1 cellular context compared by ENCODE assay signal in the genomic region with DNA sequence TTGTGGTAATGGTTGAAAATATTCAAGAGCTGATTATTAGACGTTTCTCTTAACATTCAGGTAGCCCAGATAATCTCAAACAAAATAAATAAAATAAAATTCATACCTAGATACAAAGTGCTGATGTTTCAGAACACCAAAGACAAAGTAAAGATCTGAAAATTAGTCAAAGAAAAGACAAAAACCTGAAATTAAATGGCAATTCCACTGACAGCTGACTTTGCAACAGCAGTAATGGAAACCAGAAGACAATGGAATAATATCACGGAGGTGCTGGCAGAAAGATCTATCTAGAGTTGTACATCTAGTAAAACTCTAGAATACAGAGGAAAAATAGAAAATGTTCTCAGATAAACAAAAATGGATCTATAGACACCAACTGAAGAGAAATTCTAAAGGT.
TF ChIP-seq lines count a peak whose summit lies in the region.

No MANE protein-coding gene starts in this region.

TF ChIP-seq in K562, 482 proteins besides CTCF, POLR2A, EP300 and RAD21 (continued from another document):
- TF ChIP-seq ZNF445 (CRISPR knock-in tag; IDR thresholded peaks at IDR 0.05; ENCODE audit: low read depth) (peak; percentile 35; the same call in 1 of the 2 replicates), JUN (IDR thresholded peaks at IDR 0.05; ENCODE audit: borderline replicate concordance, low read depth, low read length) (peak; percentile 52; the same call in 1 of the 2 replicates), JUN (CRISPR knock-in tag; IDR thresholded peaks at IDR 0.05; ENCODE audit: borderline replicate concordance) (no peak), TEAD4 (IDR thresholded peaks at IDR 0.05; ENCODE audit: low read length) (0 out of 2 replicates have a peak, but pooled peaks have one; percentile 40), TEAD4 (CRISPR knock-in tag; IDR thresholded peaks at IDR 0.05; ENCODE audit: borderline replicate concordance) (no peak), CBX1 (IDR thresholded peaks at IDR 0.05; ENCODE audit: low read depth) (peak; percentile 97), TRIM28 (IDR thresholded peaks at IDR 0.05) (peak; percentile 100), NBN (IDR thresholded peaks at IDR 0.05; ENCODE audit: low read depth) (peak; percentile 46; the same call in 1 of the 2 replicates), ZNF316 (IDR thresholded peaks at IDR 0.05) (peak; percentile 69), EHMT2 (IDR thresholded peaks at IDR 0.05) (peak; percentile 64; the same call in 1 of the 2 replicates), CREM (IDR thresholded peaks at IDR 0.05; ENCODE audit: low read depth) (0 out of 2 replicates have a peak, but pooled peaks have one; percentile 10), FOSL1 (tag; conservative IDR thresholded peaks at IDR 0.05) (no peak), XRCC3 (IDR thresholded peaks at IDR 0.05) (peak; percentile 93), ARNT (IDR thresholded peaks at IDR 0.05) (peak in 1 of 2 experiments; percentile 69; a peak in 2 of 4 replicates), RBM25 (IDR thresholded peaks at IDR 0.05; ENCODE audit: low read depth, low read length, severe bottlenecking) (peak; percentile 81), EP400 (IDR thresholded peaks at IDR 0.05) (peak; percentile 30; the same call in 1 of the 2 replicates), NCOA6 (IDR thresholded peaks at IDR 0.05) (no peak), CBX5 (IDR thresholded peaks at IDR 0.05; ENCODE audit: borderline replicate concordance, low read depth) (peak; percentile 100), SNIP1 (IDR thresholded peaks at IDR 0.05; ENCODE audit: low read depth) (0 out of 2 replicates have a peak, but pooled peaks have one; percentile 29), SMARCA5 (IDR thresholded peaks at IDR 0.05) (peak; percentile 82), ZNF551 (CRISPR knock-in tag; IDR thresholded peaks at IDR 0.05) (no peak), HDAC1 (IDR thresholded peaks at IDR 0.05) (no peak), TRIM24 (IDR thresholded peaks at IDR 0.05) (peak; percentile 72 to 92), NCOR1 (IDR thresholded peaks at IDR 0.05) (peak; percentile 18; the same call in 1 of the 2 replicates), HLTF (IDR thresholded peaks at IDR 0.05) (0 out of 2 replicates have a peak, but pooled peaks have one; percentile 39), CBX3 (IDR thresholded peaks at IDR 0.05; ENCODE audit: borderline replicate concordance in 1 of 2, low read length in 2 of 2) (peak in 1 of 2 experiments; percentile 100; a peak in 2 of 3 replicates)
- TF ChIP-seq, protein P1, sequence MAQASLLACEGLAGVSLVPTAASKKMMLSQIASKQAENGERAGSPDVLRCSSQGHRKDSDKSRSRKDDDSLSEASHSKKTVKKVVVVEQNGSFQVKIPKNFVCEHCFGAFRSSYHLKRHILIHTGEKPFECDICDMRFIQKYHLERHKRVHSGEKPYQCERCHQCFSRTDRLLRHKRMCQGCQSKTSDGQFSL (CRISPR knock-in tag; IDR thresholded peaks at IDR 0.05) = no peak
- TF ChIP-seq, protein P1 (tag; IDR thresholded peaks at IDR 0.05) = no peak
- TF ChIP-seq, protein P2, sequence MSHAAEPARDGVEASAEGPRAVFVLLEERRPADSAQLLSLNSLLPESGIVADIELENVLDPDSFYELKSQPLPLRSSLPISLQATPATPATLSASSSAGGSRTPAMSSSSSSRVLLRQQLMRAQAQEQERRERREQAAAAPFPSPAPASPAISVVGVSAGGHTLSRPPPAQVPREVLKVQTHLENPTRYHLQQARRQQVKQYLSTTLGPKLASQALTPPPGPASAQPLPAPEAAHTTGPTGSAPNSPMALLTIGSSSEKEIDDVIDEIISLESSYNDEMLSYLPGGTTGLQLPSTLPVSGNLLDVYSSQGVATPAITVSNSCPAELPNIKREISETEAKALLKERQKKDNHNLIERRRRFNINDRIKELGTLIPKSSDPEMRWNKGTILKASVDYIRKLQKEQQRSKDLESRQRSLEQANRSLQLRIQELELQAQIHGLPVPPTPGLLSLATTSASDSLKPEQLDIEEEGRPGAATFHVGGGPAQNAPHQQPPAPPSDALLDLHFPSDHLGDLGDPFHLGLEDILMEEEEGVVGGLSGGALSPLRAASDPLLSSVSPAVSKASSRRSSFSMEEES (CRISPR knock-in tag; IDR thresholded peaks at IDR 0.05) = no peak
- TF ChIP-seq, protein P3, sequence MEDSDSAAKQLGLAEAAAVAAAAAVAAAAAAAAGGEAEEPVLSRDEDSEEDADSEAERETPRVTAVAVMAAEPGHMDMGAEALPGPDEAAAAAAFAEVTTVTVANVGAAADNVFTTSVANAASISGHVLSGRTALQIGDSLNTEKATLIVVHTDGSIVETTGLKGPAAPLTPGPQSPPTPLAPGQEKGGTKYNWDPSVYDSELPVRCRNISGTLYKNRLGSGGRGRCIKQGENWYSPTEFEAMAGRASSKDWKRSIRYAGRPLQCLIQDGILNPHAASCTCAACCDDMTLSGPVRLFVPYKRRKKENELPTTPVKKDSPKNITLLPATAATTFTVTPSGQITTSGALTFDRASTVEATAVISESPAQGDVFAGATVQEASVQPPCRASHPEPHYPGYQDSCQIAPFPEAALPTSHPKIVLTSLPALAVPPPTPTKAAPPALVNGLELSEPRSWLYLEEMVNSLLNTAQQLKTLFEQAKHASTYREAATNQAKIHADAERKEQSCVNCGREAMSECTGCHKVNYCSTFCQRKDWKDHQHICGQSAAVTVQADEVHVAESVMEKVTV (CRISPR knock-in tag; IDR thresholded peaks at IDR 0.05) = no peak
- TF ChIP-seq, protein P4, sequence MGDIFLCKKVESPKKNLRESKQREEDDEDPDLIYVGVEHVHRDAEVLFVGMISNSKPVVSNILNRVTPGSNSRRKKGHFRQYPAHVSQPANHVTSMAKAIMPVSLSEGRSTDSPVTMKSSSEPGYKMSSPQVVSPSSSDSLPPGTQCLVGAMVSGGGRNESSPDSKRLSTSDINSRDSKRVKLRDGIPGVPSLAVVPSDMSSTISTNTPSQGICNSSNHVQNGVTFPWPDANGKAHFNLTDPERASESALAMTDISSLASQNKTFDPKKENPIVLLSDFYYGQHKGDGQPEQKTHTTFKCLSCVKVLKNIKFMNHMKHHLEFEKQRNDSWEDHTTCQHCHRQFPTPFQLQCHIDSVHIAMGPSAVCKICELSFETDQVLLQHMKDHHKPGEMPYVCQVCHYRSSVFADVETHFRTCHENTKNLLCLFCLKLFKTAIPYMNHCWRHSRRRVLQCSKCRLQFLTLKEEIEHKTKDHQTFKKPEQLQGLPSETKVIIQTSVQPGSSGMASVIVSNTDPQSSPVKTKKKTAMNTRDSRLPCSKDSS (IDR thresholded peaks at IDR 0.05; ENCODE audit: low read depth, partially characterized antibody) = peak; percentile 97
- TF ChIP-seq, protein P5, sequence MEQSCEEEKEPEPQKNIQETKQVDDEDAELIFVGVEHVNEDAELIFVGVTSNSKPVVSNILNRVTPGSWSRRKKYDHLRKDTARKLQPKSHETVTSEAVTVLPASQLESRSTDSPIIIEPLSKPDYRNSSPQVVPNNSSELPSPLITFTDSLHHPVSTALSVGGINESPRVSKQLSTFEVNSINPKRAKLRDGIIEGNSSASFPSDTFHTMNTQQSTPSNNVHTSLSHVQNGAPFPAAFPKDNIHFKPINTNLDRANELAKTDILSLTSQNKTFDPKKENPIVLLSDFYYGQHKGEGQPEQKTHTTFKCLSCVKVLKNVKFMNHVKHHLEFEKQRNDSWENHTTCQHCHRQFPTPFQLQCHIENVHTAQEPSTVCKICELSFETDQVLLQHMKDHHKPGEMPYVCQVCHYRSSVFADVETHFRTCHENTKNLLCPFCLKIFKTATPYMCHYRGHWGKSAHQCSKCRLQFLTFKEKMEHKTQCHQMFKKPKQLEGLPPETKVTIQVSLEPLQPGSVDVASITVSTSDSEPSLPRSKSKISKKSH (CRISPR knock-in tag; IDR thresholded peaks at IDR 0.05) = peak; percentile 95
